In the genomic region with DNA sequence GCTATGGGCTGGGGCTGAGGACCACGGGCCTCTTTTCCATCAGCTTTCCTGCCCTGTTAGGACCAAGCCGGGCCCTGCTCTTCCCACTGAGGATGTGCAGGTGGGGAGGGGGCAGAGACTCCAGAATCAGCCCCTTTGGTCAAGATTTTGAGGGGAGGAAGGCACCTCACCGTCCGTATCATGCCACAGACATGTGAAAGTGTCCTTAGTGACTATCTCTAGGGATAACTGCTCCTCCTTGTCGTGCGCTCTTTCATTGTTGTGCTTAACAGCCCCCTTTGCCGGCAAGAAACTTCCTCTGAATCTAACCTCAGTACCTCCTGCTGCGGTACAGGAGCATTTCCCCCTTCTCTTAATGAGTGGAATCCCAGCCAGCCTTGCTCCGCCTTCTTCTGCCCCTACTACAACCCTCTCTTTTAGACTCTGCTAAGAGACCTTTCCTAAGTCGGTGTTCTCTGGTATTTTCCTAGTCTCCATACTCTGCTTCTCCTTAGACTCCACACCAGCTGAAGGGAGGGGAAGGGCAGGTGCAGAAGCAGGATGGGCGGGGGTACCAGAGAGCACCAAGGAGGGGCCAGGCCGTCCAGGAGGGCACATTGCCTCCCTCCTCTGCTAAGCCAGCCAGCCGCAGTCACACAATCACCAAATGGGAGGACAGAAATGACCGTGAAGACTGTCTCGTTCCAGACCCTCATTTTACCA, we compare ENCODE assay signal across 16 cellular contexts. TPM values are rescaled to one million over a fixed set of nuclear protein-coding genes. Genes with fewer than 3 reads are reported as not detected.
A peak's percentile ranks its signal among the peaks of the same experiment; 100 is the strongest.
DNase-seq lines count a peak whose midpoint lies in the region; ATAC-seq and TF ChIP-seq lines count a peak whose summit lies in the region.
"Had no signal": no experiment of that assay in that cellular context is flagged by ENCODE, and none has a peak within 500 bp of the region (broad histone marks: within the 10 kb centered on the region; RNA-seq: fewer than 3 reads in every experiment).

No MANE protein-coding gene starts in this region.

- TF ChIP-seq EP300 in suprapubic skin (IDR thresholded peaks at IDR 0.05) = no peak

- H3K4me1 Mint-ChIP-seq in naive thymus-derived CD4-positive, alpha-beta T cell = peaks cover 8 to 28% (median 19%) of the 10 kb centered on the region in 7 donors

- 18% methylated on average over 15 of the region's 15 CpGs for WGBS in suprapubic skin

- peak overlapping the region; percentile 33 to 81 (median 65) for H3K4me3 Mint-ChIP-seq in naive thymus-derived CD4-positive, alpha-beta T cell
- H3K4me3 Mint-ChIP-seq: activated B cell treated with CpG ODN at 0.5 μM for 24 hours had no signal

- H3K27ac ChIP-seq in cingulate gyrus (ENCODE audit: low read depth, low read length) = peak overlapping the region; percentile 96
- H3K27ac ChIP-seq in naive thymus-derived CD4-positive, alpha-beta T cell (ENCODE audit: low read depth, low read length) = no peak overlapping the region
- H3K27ac ChIP-seq in suprapubic skin = no peak overlapping the region
- H3K27ac ChIP-seq: cardiac muscle cell, esophagus muscularis mucosa, SJCRH30 had no signal

- peaks cover 0 to 6% (median 0%) of the 10 kb centered on the region in 5 donors for H3K36me3 Mint-ChIP-seq in naive thymus-derived CD4-positive, alpha-beta T cell

- intact Hi-C loops in naive thymus-derived CD4-positive, alpha-beta T cell (cut with micrococcal nuclease) = no loop called here
- intact Hi-C loops in left colon (cut with DNase I, micrococcal nuclease) = no loop called here

- no peaks in the 10 kb centered on the region for H3K36me3 ChIP-seq in BE2C
- H3K36me3 ChIP-seq in ES-I3 (ENCODE audit: insufficient read depth, low read length) = no peaks in the 10 kb centered on the region
- H3K36me3 ChIP-seq in naive thymus-derived CD4-positive, alpha-beta T cell (ENCODE audit: control insufficient read depth in 2 of 3, insufficient read depth in 3 of 3, low read length in 3 of 3) = no peaks in the 10 kb centered on the region
- no peaks in the 10 kb centered on the region for H3K36me3 ChIP-seq in suprapubic skin
- H3K36me3 ChIP-seq: cardiac muscle cell, esophagus muscularis mucosa, SJCRH30 had no signal

- CTCF ChIA-PET in naive thymus-derived CD4-positive, alpha-beta T cell (lab: Charles Lee) = interaction anchor here (0.6 kb wide), 1 partner anchor 519 kb away, joined by 3 read pairs; no protein-coding TSS in a partner anchor

- H3K27me3 ChIP-seq in BE2C (peaks cover 34% of the 10 kb centered on the region), suprapubic skin (peaks cover 89% of the 10 kb centered on the region)
- H3K27me3 ChIP-seq in naive thymus-derived CD4-positive, alpha-beta T cell (ENCODE audit: control insufficient read depth in 2 of 2, insufficient read depth in 2 of 2, low read length in 2 of 2) = peaks cover 3 to 15% of the 10 kb centered on the region in 2 donors
- H3K27me3 ChIP-seq: SJCRH30 had no signal

- H3K27me3 Mint-ChIP-seq in naive thymus-derived CD4-positive, alpha-beta T cell = peaks cover 58 to 69% (median 60%) of the 10 kb centered on the region in 5 donors

- H3K4me3 ChIP-seq in BE2C (ENCODE audit: low read depth, low read length) = peak overlapping the region; percentile 53
- no peak overlapping the region for H3K4me3 ChIP-seq in naive thymus-derived CD4-positive, alpha-beta T cell (ENCODE audit: low read length)
- no peak overlapping the region for H3K4me3 ChIP-seq in suprapubic skin
- H3K4me3 ChIP-seq: SJCRH30 had no signal

- peaks cover 40% of the 10 kb centered on the region for H3K4me1 ChIP-seq in BE2C
- peaks cover 24% of the 10 kb centered on the region for H3K4me1 ChIP-seq in ES-I3 (ENCODE audit: insufficient read depth, low read length)
- peaks cover 13 to 18% of the 10 kb centered on the region in 2 donors for H3K4me1 ChIP-seq in naive thymus-derived CD4-positive, alpha-beta T cell (ENCODE audit: control insufficient read depth in 2 of 2, insufficient read depth in 2 of 2, low read length in 2 of 2)
- H3K4me1 ChIP-seq in suprapubic skin = peaks cover 17% of the 10 kb centered on the region
- H3K4me1 ChIP-seq: SJCRH30 had no signal

- peaks cover 0 to 3% (median 0%) of the 10 kb centered on the region in 11 donors for H3K9me3 Mint-ChIP-seq in naive thymus-derived CD4-positive, alpha-beta T cell
- H3K9me3 Mint-ChIP-seq: activated B cell treated with CpG ODN at 0.5 μM for 24 hours had no signal

- DNase-seq in BE2C = no peak
- no peak for DNase-seq in naive thymus-derived CD4-positive, alpha-beta T cell
- no peak for DNase-seq in suprapubic skin (ENCODE audit: low spot score in 2 of 2)
- no peak for DNase-seq in DMS53 (lab: John Stamatoyannopoulos, UW)
- no peak for DNase-seq in left colon
- DNase-seq: activated B cell treated with CpG ODN at 0.5 μM for 24 hours, GF-D8, hippocampal formation, SJCRH30 had no signal

- H3K27ac Mint-ChIP-seq in naive thymus-derived CD4-positive, alpha-beta T cell = peak overlapping the region in 1 of 9 donors; percentile 21
- H3K27ac Mint-ChIP-seq: activated B cell treated with CpG ODN at 0.5 μM for 24 hours had no signal

- ATAC-seq in naive thymus-derived CD4-positive, alpha-beta T cell = no peak
- no peak for ATAC-seq in GM18909 (IDR thresholded peaks at IDR 0.05; ENCODE audit: poor library complexity, unreplicated experiment)
- no peak for ATAC-seq in left colon

- peak overlapping the region; percentile 60; the same call in 1 of the 2 replicates for H3K9ac ChIP-seq in ES-I3 (ENCODE audit: low read depth, low read length)

- no peaks in the 10 kb centered on the region for H3K9me3 ChIP-seq in BE2C
- no peaks in the 10 kb centered on the region for H3K9me3 ChIP-seq in ES-I3 (ENCODE audit: control insufficient read depth, insufficient read depth, low read length)
- H3K9me3 ChIP-seq in naive thymus-derived CD4-positive, alpha-beta T cell (ENCODE audit: control insufficient read depth in 2 of 3, low read length in 3 of 3) = no peaks in the 10 kb centered on the region
- H3K9me3 ChIP-seq in suprapubic skin = no peaks in the 10 kb centered on the region
- H3K9me3 ChIP-seq: esophagus muscularis mucosa, SJCRH30 had no signal

- TF ChIP-seq POLR2A in suprapubic skin (IDR thresholded peaks at IDR 0.05) = no peak

- POLR2A ChIA-PET in naive thymus-derived CD4-positive, alpha-beta T cell (lab: Charles Lee) = no interaction called here

- no peak for TF ChIP-seq CTCF in BE2C (IDR thresholded peaks at IDR 0.05; ENCODE audit: low read depth, low read length)
- TF ChIP-seq CTCF in suprapubic skin (IDR thresholded peaks at IDR 0.05) = no peak

RNA-seq across cellular contexts. Expression of gene B3GAT1, which starts 1.4 kb away (rescaled TPM):
- polyA plus RNA-seq in BE2C (2012; ENCODE audit: insufficient read depth, insufficient read length, low read depth) = 150 TPM
- total RNA-seq in naive thymus-derived CD4-positive, alpha-beta T cell = 1 to 10 TPM in 1 of 5 experiments, under 1 TPM in 3, not detected in 1; 0.08 to 3.1 (median 0.60) TPM
- polyA plus RNA-seq in naive thymus-derived CD4-positive, alpha-beta T cell = not detected
- total RNA-seq in suprapubic skin (under 1 TPM; 0.26 to 0.93 (median 0.36) TPM), left colon (under 1 TPM; 0.12 to 0.22 TPM)
- total RNA-seq: activated B cell treated with CpG ODN at 0.5 μM for 24 hours, LHCN-M2, SJCRH30 had no signal
- polyA plus RNA-seq: BJ, cardiac muscle cell had no signal
